Comparison of ENCODE assay signal across 20 cellular contexts in genomic region chr5:169768416-169768815, GRCh38.
DNase-seq lines count a peak whose midpoint lies in the region; ATAC-seq, FAIRE-seq and TF ChIP-seq lines count a peak whose summit lies in the region.
"Had no signal": no experiment of that assay in that cellular context is flagged by ENCODE, and none has a peak within 500 bp of the region (broad histone marks: within the 10 kb centered on the region; RNA-seq: fewer than 3 reads in every experiment).

No MANE protein-coding gene starts in this region.

- H3K9me3 ChIP-seq in Karpas-422 (ENCODE audit: low read length) (no peaks in the 10 kb centered on the region), K562 (replicated peaks; ENCODE audit: control insufficient read depth, insufficient read depth, low read depth, low read length) (no peaks in the 10 kb centered on the region), T-helper 17 cell (ENCODE audit: control insufficient read depth, low read length, poor library complexity, severe bottlenecking) (no peaks in the 10 kb centered on the region)
- H3K9me3 ChIP-seq: Peyer's patch had no signal

- H3K27ac ChIP-seq in Karpas-422 (ENCODE audit: low read length): peak overlapping the region; percentile 94
- no peak overlapping the region for H3K27ac ChIP-seq in K562 (ENCODE audit: extremely low read depth, low read depth, low read length)
- H3K27ac ChIP-seq: HL-60, Peyer's patch, SK-N-MC had no signal

- in situ Hi-C loops in K562 (cut with MboI): no loop called here

- no peak for TF ChIP-seq RAD21 in K562 (CRISPR knock-in tag; conservative IDR thresholded peaks at IDR 0.05 in 1 of 2, IDR thresholded peaks at IDR 0.05 in 1 of 2)

- no peaks in the 10 kb centered on the region for H3K9me1 ChIP-seq in K562 (ENCODE audit: control insufficient read depth, insufficient read depth, low read length)

- no peak for DNase-seq in activated CD8-positive, alpha-beta T cell treated with anti-CD3 and anti-CD28 coated beads for 36 hours
- no peak for DNase-seq in activated CD8-positive, alpha-beta T cell treated with anti-CD3 and anti-CD28 coated beads, Interleukin-2, amount 10 ng/mL, durations not matched to agents 7 days and 5 days
- no peak for DNase-seq in Karpas-422
- DNase-seq in K562 (ENCODE audit: extremely low read depth in 1 of 4, low spot score in 3 of 4): no peak
- no peak for DNase-seq in T-helper 17 cell
- no peak for DNase-seq in kidney glomerular epithelial cell (lab: John Stamatoyannopoulos, UW)
- no peak for DNase-seq in dedifferentiated amniotic fluid mesenchymal stem cell (ENCODE audit: extremely low spot score)
- DNase-seq: 8988T, ACHN, NCI-H1092, NCI-H1417 treated with DMSO at 0.1 percent for 48 hours, NCI-H187, NCI-H446 treated with DMSO at 0.1 percent for 48 hours, Peyer's patch, SIG-M5 had no signal

- TF ChIP-seq POLR2A in K562 (conservative IDR thresholded peaks at IDR 0.05): no peak

- no peaks in the 10 kb centered on the region for H3K27me3 ChIP-seq in Karpas-422 (ENCODE audit: low read length)
- H3K27me3 ChIP-seq in K562 (ENCODE audit: control insufficient read depth in 2 of 2, insufficient read depth in 2 of 2, low read length in 2 of 2): no peaks in the 10 kb centered on the region
- H3K27me3 ChIP-seq: Peyer's patch had no signal

- peak overlapping the region; percentile 34 for H3K27ac Mint-ChIP-seq in activated CD8-positive, alpha-beta T cell treated with anti-CD3 and anti-CD28 coated beads for 36 hours
- H3K27ac Mint-ChIP-seq in activated CD8-positive, alpha-beta T cell treated with anti-CD3 and anti-CD28 coated beads, Interleukin-2, amount 10 ng/mL, durations not matched to agents 7 days and 5 days: no peak overlapping the region
- peak overlapping the region; percentile 48 for H3K27ac Mint-ChIP-seq in stimulated activated memory B cell treated with anti-CD40 and anti-IgM and Interleukin-4, amounts not matched to agents 10 μg/mL and 1 μg/mL and 100 μg/mL, for 72 hours
- H3K27ac Mint-ChIP-seq in T-helper 17 cell: no peak overlapping the region

- no peaks in the 10 kb centered on the region for H3K27me3 Mint-ChIP-seq in activated CD8-positive, alpha-beta T cell treated with anti-CD3 and anti-CD28 coated beads for 36 hours
- no peaks in the 10 kb centered on the region for H3K27me3 Mint-ChIP-seq in activated CD8-positive, alpha-beta T cell treated with anti-CD3 and anti-CD28 coated beads, Interleukin-2, amount 10 ng/mL, durations not matched to agents 7 days and 5 days (ENCODE audit: low read depth)
- H3K27me3 Mint-ChIP-seq in stimulated activated memory B cell treated with anti-CD40 and anti-IgM and Interleukin-4, amounts not matched to agents 10 μg/mL and 1 μg/mL and 100 μg/mL, for 72 hours: no peaks in the 10 kb centered on the region
- H3K27me3 Mint-ChIP-seq in T-helper 17 cell: no peaks in the 10 kb centered on the region
- H3K27me3 Mint-ChIP-seq: IgD-negative memory B cell had no signal

- POLR2A ChIA-PET in activated CD8-positive, alpha-beta T cell treated with anti-CD3 and anti-CD28 coated beads for 36 hours (lab: Charles Lee): no interaction called here
- POLR2A ChIA-PET in activated CD8-positive, alpha-beta T cell treated with anti-CD3 and anti-CD28 coated beads, Interleukin-2, amount 10 ng/mL, durations not matched to agents 7 days and 5 days (lab: Charles Lee): no interaction called here
- POLR2A ChIA-PET in K562 (lab: Yijun Ruan, JAX): interaction anchor here (0.6 kb wide), 1 partner anchor 587 kb away, joined by 3 read pairs; no protein-coding TSS in a partner anchor

- ATAC-seq in activated CD8-positive, alpha-beta T cell treated with anti-CD3 and anti-CD28 coated beads for 36 hours: no peak
- ATAC-seq in activated CD8-positive, alpha-beta T cell treated with anti-CD3 and anti-CD28 coated beads, Interleukin-2, amount 10 ng/mL, durations not matched to agents 7 days and 5 days: no peak
- ATAC-seq in K562 (no peak), T-helper 17 cell (no peak)
- ATAC-seq in stimulated activated memory B cell treated with anti-CD40 and anti-IgM and Interleukin-4, amounts not matched to agents 10 μg/mL and 1 μg/mL and 100 μg/mL, for 72 hours: no peak

- H2AFZ ChIP-seq in Karpas-422 (ENCODE audit: low read length): no peak overlapping the region
- no peak overlapping the region for H2AFZ ChIP-seq in K562 (ENCODE audit: low read depth, low read length)

- TF ChIP-seq EP300 in K562 (IDR thresholded peaks at IDR 0.05; ENCODE audit: low read length): no peak

- H4K20me1 ChIP-seq in Karpas-422 (ENCODE audit: insufficient read depth, low read depth, low read length) (no peaks in the 10 kb centered on the region), K562 (replicated peaks; ENCODE audit: control insufficient read depth, insufficient read depth, low read length) (no peaks in the 10 kb centered on the region; the same call in 1 of the 2 replicates)

- H3K4me2 ChIP-seq in Karpas-422 (ENCODE audit: low read depth, low read length, poor library complexity, severe bottlenecking) (peak overlapping the region; percentile 65), K562 (ENCODE audit: insufficient read depth, low read length) (no peak overlapping the region)

- H3K36me3 ChIP-seq in Karpas-422 (ENCODE audit: insufficient read depth, low read length) (peaks cover 20% of the 10 kb centered on the region), K562 (ENCODE audit: control insufficient read depth, insufficient read depth, low read length) (no peaks in the 10 kb centered on the region)
- H3K36me3 ChIP-seq: Peyer's patch had no signal

- WGBS in K562 (ENCODE audit: insufficient coverage, low coverage, missing lambda C conversion rate): 27% methylated on average over 1 of the region's 1 CpG

- CTCF ChIA-PET in activated CD8-positive, alpha-beta T cell treated with anti-CD3 and anti-CD28 coated beads for 36 hours (lab: Charles Lee): no interaction called here
- CTCF ChIA-PET in activated CD8-positive, alpha-beta T cell treated with anti-CD3 and anti-CD28 coated beads, Interleukin-2, amount 10 ng/mL, durations not matched to agents 7 days and 5 days (lab: Charles Lee): no interaction called here
- CTCF ChIA-PET in K562 (lab: Yijun Ruan, JAX; ENCODE audit: low intra/inter-chr PET ratio): no interaction called here

- no peak overlapping the region for H3K4me3 Mint-ChIP-seq in activated CD8-positive, alpha-beta T cell treated with anti-CD3 and anti-CD28 coated beads for 36 hours
- no peak overlapping the region for H3K4me3 Mint-ChIP-seq in activated CD8-positive, alpha-beta T cell treated with anti-CD3 and anti-CD28 coated beads, Interleukin-2, amount 10 ng/mL, durations not matched to agents 7 days and 5 days
- H3K4me3 Mint-ChIP-seq in stimulated activated memory B cell treated with anti-CD40 and anti-IgM and Interleukin-4, amounts not matched to agents 10 μg/mL and 1 μg/mL and 100 μg/mL, for 72 hours: no peak overlapping the region
- no peak overlapping the region for H3K4me3 Mint-ChIP-seq in T-helper 17 cell
- H3K4me3 Mint-ChIP-seq: IgD-negative memory B cell had no signal

- peaks cover 58% of the 10 kb centered on the region for H3K36me3 Mint-ChIP-seq in activated CD8-positive, alpha-beta T cell treated with anti-CD3 and anti-CD28 coated beads for 36 hours (ENCODE audit: low read depth)
- peaks cover 61% of the 10 kb centered on the region for H3K36me3 Mint-ChIP-seq in activated CD8-positive, alpha-beta T cell treated with anti-CD3 and anti-CD28 coated beads, Interleukin-2, amount 10 ng/mL, durations not matched to agents 7 days and 5 days (ENCODE audit: low read depth)
- peaks cover 81% of the 10 kb centered on the region for H3K36me3 Mint-ChIP-seq in stimulated activated memory B cell treated with anti-CD40 and anti-IgM and Interleukin-4, amounts not matched to agents 10 μg/mL and 1 μg/mL and 100 μg/mL, for 72 hours
- H3K36me3 Mint-ChIP-seq in T-helper 17 cell (ENCODE audit: low read depth): peaks cover 8% of the 10 kb centered on the region

- H3K9me3 Mint-ChIP-seq in activated CD8-positive, alpha-beta T cell treated with anti-CD3 and anti-CD28 coated beads for 36 hours: no peaks in the 10 kb centered on the region
- H3K9me3 Mint-ChIP-seq in activated CD8-positive, alpha-beta T cell treated with anti-CD3 and anti-CD28 coated beads, Interleukin-2, amount 10 ng/mL, durations not matched to agents 7 days and 5 days (ENCODE audit: insufficient read depth): no peaks in the 10 kb centered on the region
- H3K9me3 Mint-ChIP-seq in stimulated activated memory B cell treated with anti-CD40 and anti-IgM and Interleukin-4, amounts not matched to agents 10 μg/mL and 1 μg/mL and 100 μg/mL, for 72 hours: peaks cover 2% of the 10 kb centered on the region

- H3K9ac ChIP-seq in Karpas-422 (ENCODE audit: low read length) (peak overlapping the region; percentile 49), K562 (ENCODE audit: insufficient read depth in 1 of 2, low read depth in 2 of 2, low read length in 2 of 2) (no peak overlapping the region)

- H3K9me2 ChIP-seq in Karpas-422 (replicated peaks; ENCODE audit: insufficient read depth, low read length): no peaks in the 10 kb centered on the region

- H3K79me2 ChIP-seq in Karpas-422 (ENCODE audit: low read length) (peaks cover 72% of the 10 kb centered on the region), K562 (ENCODE audit: control insufficient read depth, insufficient read depth, low read length) (no peaks in the 10 kb centered on the region)

- intact Hi-C loops in activated CD8-positive, alpha-beta T cell treated with anti-CD3 and anti-CD28 coated beads for 36 hours (cut with micrococcal nuclease): no loop called here
- intact Hi-C loops in K562 (cut with micrococcal nuclease): no loop called here

- H3K4me3 ChIP-seq in Karpas-422 (ENCODE audit: low read length): peak overlapping the region; percentile 23; the same call in 1 of the 2 replicates
- no peak overlapping the region for H3K4me3 ChIP-seq in K562
- H3K4me3 ChIP-seq: Peyer's patch, SK-N-MC had no signal

- peaks cover 67% of the 10 kb centered on the region for H3K4me1 ChIP-seq in Karpas-422 (ENCODE audit: low read length)
- H3K4me1 ChIP-seq in K562 (replicated peaks in 1 of 2; ENCODE audit: control insufficient read depth in 2 of 2, insufficient read depth in 2 of 2, low read length in 2 of 2): peaks cover 0 to 10% of the 10 kb centered on the region in 2 experiments; a peak in 3 of 5 replicates
- H3K4me1 ChIP-seq: Peyer's patch had no signal

- no TSS peak for BruUV-seq in K562 (replicated peaks; lab: Mats Ljungman, UMichigan)

- no peak for FAIRE-seq in K562 (lab: Jason Lieb, UNC)
- FAIRE-seq: D721Med had no signal

- TF ChIP-seq CTCF in activated CD8-positive, alpha-beta T cell treated with anti-CD3 and anti-CD28 coated beads for 36 hours (IDR thresholded peaks at IDR 0.05): no peak
- no peak for TF ChIP-seq CTCF in K562 (IDR thresholded peaks at IDR 0.05 in 2 of 3, conservative IDR thresholded peaks at IDR 0.05 in 1 of 3; ENCODE audit: insufficient read depth in 2 of 3, low read depth in 1 of 3, low read length in 3 of 3)

- peaks cover 8% of the 10 kb centered on the region for H3K4me1 Mint-ChIP-seq in activated CD8-positive, alpha-beta T cell treated with anti-CD3 and anti-CD28 coated beads for 36 hours (ENCODE audit: low read depth)
- H3K4me1 Mint-ChIP-seq in activated CD8-positive, alpha-beta T cell treated with anti-CD3 and anti-CD28 coated beads, Interleukin-2, amount 10 ng/mL, durations not matched to agents 7 days and 5 days (ENCODE audit: low read depth): peaks cover 7% of the 10 kb centered on the region
- peaks cover 26% of the 10 kb centered on the region for H3K4me1 Mint-ChIP-seq in stimulated activated memory B cell treated with anti-CD40 and anti-IgM and Interleukin-4, amounts not matched to agents 10 μg/mL and 1 μg/mL and 100 μg/mL, for 72 hours
- peaks cover 10% of the 10 kb centered on the region for H3K4me1 Mint-ChIP-seq in T-helper 17 cell

Comparison
In these comparisons a context has a peak if more than half of its experiments do, and no peak if none do; other contexts are left out.
1. H3K27ac Mint-ChIP-seq: peak in activated CD8-positive, alpha-beta T cell treated with anti-CD3 and anti-CD28 coated beads for 36 hours (single experiment) and stimulated activated memory B cell treated with anti-CD40 and anti-IgM and Interleukin-4, amounts not matched to agents 10 μg/mL and 1 μg/mL and 100 μg/mL, for 72 hours (single experiment); none in activated CD8-positive, alpha-beta T cell treated with anti-CD3 and anti-CD28 coated beads, Interleukin-2, amount 10 ng/mL, durations not matched to agents 7 days and 5 days (single experiment) and T-helper 17 cell (single experiment).